Comparison of ENCODE assay signal across 15 cellular contexts in the genomic region with DNA sequence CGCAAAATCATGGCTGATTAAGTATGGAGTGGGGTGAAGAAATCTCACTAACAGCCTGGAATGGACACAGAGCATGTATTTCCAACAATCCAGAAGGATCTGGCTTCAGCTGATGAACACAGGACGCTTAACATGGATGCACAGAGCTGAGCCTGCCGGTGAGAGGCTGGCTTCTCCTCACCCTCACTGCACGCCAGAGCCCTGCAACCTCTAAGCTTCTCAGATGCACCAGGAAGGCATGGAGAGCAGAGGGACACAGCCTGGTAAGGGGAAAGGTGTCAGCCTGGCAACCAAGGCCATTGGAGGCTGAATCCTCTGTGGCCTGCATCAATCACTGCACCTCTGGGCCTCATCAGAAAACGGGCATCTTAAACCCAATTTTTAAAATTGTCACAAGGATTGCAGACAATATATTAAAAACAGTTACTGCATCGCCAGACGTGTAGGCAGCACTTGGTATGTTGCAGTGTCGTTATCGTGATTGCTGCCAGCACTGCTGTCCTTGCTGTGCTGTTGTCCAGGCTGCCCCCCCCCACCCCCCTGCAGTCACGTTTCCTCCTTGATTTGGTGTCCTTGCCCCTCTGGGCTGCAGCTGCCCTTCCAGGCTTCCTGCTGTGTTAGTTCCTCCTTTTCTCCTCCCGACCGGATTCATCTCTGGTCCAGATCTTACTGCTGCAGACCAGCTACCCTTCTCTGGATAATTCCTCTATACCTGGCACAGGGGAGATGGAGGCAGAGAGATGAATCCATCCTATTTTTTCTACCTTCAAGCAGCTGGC.
"Had no signal": no experiment of that assay in that cellular context is flagged by ENCODE, and none has a peak within 500 bp of the region (broad histone marks: within the 10 kb centered on the region; RNA-seq: fewer than 3 reads in every experiment).

No MANE protein-coding gene starts in this region.

- H3K27me3 ChIP-seq: hepatocyte, neutrophil had no signal

- H3K9me3 ChIP-seq: lower lobe of right lung, neutrophil had no signal

- DNase-seq: activated CD4-positive, CD25-positive, alpha-beta regulatory T cell treated with anti-CD3 and anti-CD28 coated beads, Interleukin-2, amount 50 U/mL, for 72 hours; activated gamma-delta T cell; endodermal cell; foreskin fibroblast; islet precursor cell; left colon; lower lobe of right lung; natural killer cell; stimulated activated naive B cell treated with anti-CD40 and anti-IgM and Interleukin-4, amounts not matched to agents 10 μg/mL and 1 μg/mL and 100 μg/mL, for 72 hours; T-helper 1 cell; T1000 had no signal

- ATAC-seq: left colon; lower lobe of right lung; natural killer cell; stimulated activated naive B cell treated with anti-CD40 and anti-IgM and Interleukin-4, amounts not matched to agents 10 μg/mL and 1 μg/mL and 100 μg/mL, for 72 hours had no signal

- H3K4me3 ChIP-seq: hepatocyte, lower lobe of right lung had no signal

- H3K4me1 ChIP-seq: lower lobe of right lung, parathyroid adenoma had no signal

- H3K27ac ChIP-seq: epithelial cell of prostate, hepatocyte, lower lobe of right lung, neutrophil, parathyroid adenoma had no signal

- H3K9ac ChIP-seq: parathyroid adenoma had no signal

- H3K36me3 ChIP-seq: lower lobe of right lung, neutrophil had no signal
